8 cellular contexts compared by ENCODE assay signal in genomic region chr22:42283288-42284229, GRCh38. TPM values are rescaled to one million over a fixed set of nuclear protein-coding genes. Genes with fewer than 3 reads are reported as not detected.
A peak's percentile ranks its signal among the peaks of the same experiment; 100 is the strongest.
DNase-seq lines count a peak whose midpoint lies in the region; ATAC-seq and TF ChIP-seq lines count a peak whose summit lies in the region.

No MANE protein-coding gene starts in this region.

- DNase-seq in HEK293T (ENCODE audit: extremely low spot score): no peak
- DNase-seq in activated CD8-positive, alpha-beta memory T cell treated with anti-CD3 and anti-CD28 coated beads, Interleukin-2, amount 50 U/mL, for 48 hours: peak; percentile 71
- no peak for DNase-seq in foreskin keratinocyte
- DNase-seq in posterior vena cava (ENCODE audit: low spot score): peak; percentile 83
- no peak for DNase-seq in COR-L47 (lab: John Stamatoyannopoulos, UW)
- DNase-seq in UCSD-AML1 (lab: John Stamatoyannopoulos, UW; ENCODE audit: unreplicated experiment): no peak

- H3K27ac ChIP-seq in foreskin keratinocyte: no peak overlapping the region

- CTCF ChIA-PET in HEK293T (lab: Yijun Ruan, JAX): no interaction called here

- intact Hi-C loops in posterior vena cava (cut with DNase I): no loop called here

- peak; percentile 42 for ATAC-seq in foreskin keratinocyte
- no peak for ATAC-seq in HG02571 (IDR thresholded peaks at IDR 0.05; ENCODE audit: unreplicated experiment)
- ATAC-seq in HG02981 (IDR thresholded peaks at IDR 0.05; ENCODE audit: unreplicated experiment): no peak

- POLR2A ChIA-PET in HEK293T (lab: Yijun Ruan, JAX): no interaction called here

- TF ChIP-seq CTCF in foreskin keratinocyte (conservative IDR thresholded peaks at IDR 0.05): no peak

- peaks cover 48% of the 10 kb centered on the region for H3K27me3 ChIP-seq in foreskin keratinocyte

- peaks cover under 1% of the 10 kb centered on the region for H3K4me1 ChIP-seq in foreskin keratinocyte

TF ChIP-seq in HEK293T, 16 proteins besides CTCF, POLR2A, EP300 and RAD21:
- TF ChIP-seq, protein P1, sequence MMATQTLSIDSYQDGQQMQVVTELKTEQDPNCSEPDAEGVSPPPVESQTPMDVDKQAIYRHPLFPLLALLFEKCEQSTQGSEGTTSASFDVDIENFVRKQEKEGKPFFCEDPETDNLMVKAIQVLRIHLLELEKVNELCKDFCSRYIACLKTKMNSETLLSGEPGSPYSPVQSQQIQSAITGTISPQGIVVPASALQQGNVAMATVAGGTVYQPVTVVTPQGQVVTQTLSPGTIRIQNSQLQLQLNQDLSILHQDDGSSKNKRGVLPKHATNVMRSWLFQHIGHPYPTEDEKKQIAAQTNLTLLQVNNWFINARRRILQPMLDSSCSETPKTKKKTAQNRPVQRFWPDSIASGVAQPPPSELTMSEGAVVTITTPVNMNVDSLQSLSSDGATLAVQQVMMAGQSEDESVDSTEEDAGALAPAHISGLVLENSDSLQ (IDR thresholded peaks at IDR 0.05): peak; percentile 13; the same call in 1 of the 2 replicates
- TF ChIP-seq BHLHE40 (IDR thresholded peaks at IDR 0.05; ENCODE audit: borderline replicate concordance): no peak

RNA-seq across cellular contexts. Expression of gene TCF20, which starts 13.1 kb away (rescaled TPM):
- total RNA-seq in foreskin keratinocyte (54.4 and 55.9 TPM in 2 replicates), posterior vena cava (10 to 100 TPM; 26.9 to 27.2 TPM)
- polyA plus RNA-seq in foreskin keratinocyte: 9.9 and 11.9 TPM in 2 replicates

Comparison
In these comparisons a context has a peak if more than half of its experiments do, and no peak if none do; other contexts are left out.
1. DNase-seq: peak in activated CD8-positive, alpha-beta memory T cell treated with anti-CD3 and anti-CD28 coated beads, Interleukin-2, amount 50 U/mL, for 48 hours (single experiment) and posterior vena cava (single experiment); none in HEK293T (single experiment), foreskin keratinocyte (0 of 2), COR-L47 (single experiment) and UCSD-AML1 (single experiment).